ENCODE assay signal across 28 cellular contexts in genomic region chr20:43365691-43366090, GRCh38.
"Had no signal": no experiment of that assay in that cellular context is flagged by ENCODE, and none has a peak within 500 bp of the region (broad histone marks: within the 10 kb centered on the region; RNA-seq: fewer than 3 reads in every experiment).

No MANE protein-coding gene starts in this region.

- ATAC-seq: heart right ventricle; left cardiac atrium; left lung; lower lobe of right lung; natural killer cell; right lobe of liver; stimulated activated memory B cell treated with anti-CD40 and anti-IgM and Interleukin-4, amounts not matched to agents 10 μg/mL and 1 μg/mL and 100 μg/mL, for 72 hours; stimulated activated naive CD8-positive, alpha-beta T cell treated with anti-CD3 and anti-CD28 coated beads, Interleukin-15, amount 100 ng/mL, for 72 hours had no signal

- H3K27ac Mint-ChIP-seq: mesothelial cell of epicardium; naive B cell; natural killer cell; progenitor cell of endocrine pancreas; stimulated activated memory B cell treated with anti-CD40 and anti-IgM and Interleukin-4, amounts not matched to agents 10 μg/mL and 1 μg/mL and 100 μg/mL, for 72 hours; stimulated activated naive CD8-positive, alpha-beta T cell treated with anti-CD3 and anti-CD28 coated beads, Interleukin-15, amount 100 ng/mL, for 72 hours had no signal

- H3K27me3 ChIP-seq: right atrium auricular region, right lobe of liver, tibial nerve, upper lobe of left lung, vagina had no signal

- H3K9me3 ChIP-seq: heart right ventricle, left lung, lower lobe of right lung, right atrium auricular region, right lobe of liver, tibial nerve, upper lobe of left lung, vagina had no signal

- DNase-seq: heart right ventricle; islet precursor cell; left cardiac atrium; left lung; lower lobe of right lung; mammary epithelial cell; mesenchymal stem cell; naive B cell; natural killer cell; nucleus accumbens; right lobe of liver; stimulated activated CD4-positive, alpha-beta T cell treated with anti-CD3 and anti-CD28 coated beads, Interleukin-1b, Interleukin-23, amount 100 ng/mL, for 48 hours; stimulated activated CD4-positive, alpha-beta T cell treated with anti-CD3 and anti-CD28 coated beads, Interleukin-2, amount 100 ng/mL, for 48 hours; stimulated activated CD4-positive, alpha-beta T cell treated with anti-CD3 and anti-CD28 coated beads, Interleukin-4, amount 100 ng/mL, for 4 hours; stimulated activated CD8-positive, alpha-beta memory T cell treated with anti-CD3 and anti-CD28 coated beads, Interleukin-4, amount 100 ng/mL, for 48 hours; stimulated activated naive CD4-positive, alpha-beta T cell treated with Interleukin-2 at 50 U/mL for 16 hours; stimulated activated naive CD8-positive, alpha-beta T cell treated with anti-CD3 and anti-CD28 coated beads, Interleukin-15, amount 100 ng/mL, for 72 hours; substantia nigra; upper lobe of left lung had no signal

- H3K36me3 Mint-ChIP-seq: mesothelial cell of epicardium; naive B cell; natural killer cell; stimulated activated memory B cell treated with anti-CD40 and anti-IgM and Interleukin-4, amounts not matched to agents 10 μg/mL and 1 μg/mL and 100 μg/mL, for 72 hours had no signal

- H3K79me2 ChIP-seq: hepatocyte, parathyroid adenoma had no signal

- H3K4me1 ChIP-seq: heart right ventricle, left lung, lower lobe of right lung, parathyroid adenoma, right atrium auricular region, right lobe of liver, tibial nerve, upper lobe of left lung, vagina had no signal

- H3K9ac ChIP-seq: parathyroid adenoma had no signal

- H3K4me3 Mint-ChIP-seq: mesothelial cell of epicardium; natural killer cell; stimulated activated memory B cell treated with anti-CD40 and anti-IgM and Interleukin-4, amounts not matched to agents 10 μg/mL and 1 μg/mL and 100 μg/mL, for 72 hours; stimulated activated naive CD8-positive, alpha-beta T cell treated with anti-CD3 and anti-CD28 coated beads, Interleukin-15, amount 100 ng/mL, for 72 hours had no signal

- H3K9me3 Mint-ChIP-seq: mesothelial cell of epicardium; natural killer cell; stimulated activated memory B cell treated with anti-CD40 and anti-IgM and Interleukin-4, amounts not matched to agents 10 μg/mL and 1 μg/mL and 100 μg/mL, for 72 hours; stimulated activated naive CD8-positive, alpha-beta T cell treated with anti-CD3 and anti-CD28 coated beads, Interleukin-15, amount 100 ng/mL, for 72 hours had no signal

- H3K36me3 ChIP-seq: heart right ventricle, left lung, lower lobe of right lung, right atrium auricular region, right lobe of liver, tibial nerve, upper lobe of left lung, vagina had no signal

- H3K4me1 Mint-ChIP-seq: mesothelial cell of epicardium; naive B cell; natural killer cell; stimulated activated memory B cell treated with anti-CD40 and anti-IgM and Interleukin-4, amounts not matched to agents 10 μg/mL and 1 μg/mL and 100 μg/mL, for 72 hours; stimulated activated naive CD8-positive, alpha-beta T cell treated with anti-CD3 and anti-CD28 coated beads, Interleukin-15, amount 100 ng/mL, for 72 hours had no signal

- H3K27ac ChIP-seq: heart right ventricle, hepatocyte, left lung, lower lobe of right lung, parathyroid adenoma, right atrium auricular region, right lobe of liver, tibial nerve, upper lobe of left lung, vagina had no signal

- H3K4me3 ChIP-seq: heart right ventricle, hepatocyte, left lung, lower lobe of right lung, right atrium auricular region, right lobe of liver, smooth muscle cell, tibial nerve, upper lobe of left lung, vagina had no signal

- H2AFZ ChIP-seq: hepatocyte, parathyroid adenoma had no signal

- H3K4me2 ChIP-seq: hepatocyte, smooth muscle cell had no signal
